Comparison of ENCODE assay signal across 10 cellular contexts in the genomic region with DNA sequence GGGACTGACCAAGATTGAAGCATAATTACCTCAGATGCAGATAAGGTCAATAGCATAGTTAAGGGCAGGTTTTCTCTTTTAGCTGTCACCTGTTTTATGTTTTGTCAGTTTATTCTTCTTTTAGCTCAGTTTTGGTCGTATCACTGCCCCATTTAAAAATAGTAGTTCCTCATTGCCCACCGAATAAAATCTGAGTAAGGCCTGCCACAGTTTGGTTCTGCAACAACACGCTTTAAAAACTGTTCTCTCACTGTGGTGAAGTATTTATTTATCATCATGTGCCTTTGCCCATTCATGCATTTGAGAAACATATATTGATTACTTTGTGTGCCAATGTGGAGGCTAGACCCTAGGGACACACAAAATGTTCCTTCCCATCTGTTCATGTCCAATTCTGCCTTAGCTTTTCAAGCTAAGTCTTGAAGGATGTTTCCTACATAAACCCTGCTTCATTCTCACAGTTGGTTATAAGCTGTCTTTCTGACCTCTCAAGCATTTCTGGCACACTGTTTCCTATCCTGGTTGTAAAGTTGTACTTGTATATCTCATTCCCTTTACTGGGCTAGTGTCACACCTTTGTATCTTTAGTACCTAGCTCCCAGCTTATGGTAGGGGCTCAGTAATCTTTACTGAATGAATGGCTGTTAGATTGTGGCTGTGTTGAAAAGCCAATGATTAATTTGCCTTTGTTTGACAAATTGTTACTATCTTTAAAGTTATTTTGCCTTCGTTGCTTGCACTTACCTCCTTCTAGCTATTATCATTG. TPM values are rescaled to one million over a fixed set of nuclear protein-coding genes. Genes with fewer than 3 reads are reported as not detected.
DNase-seq lines count a peak whose midpoint lies in the region; FAIRE-seq and TF ChIP-seq lines count a peak whose summit lies in the region.
"Had no signal": no experiment of that assay in that cellular context is flagged by ENCODE, and none has a peak within 500 bp of the region (broad histone marks: within the 10 kb centered on the region; RNA-seq: fewer than 3 reads in every experiment).

No MANE protein-coding gene starts in this region.

- no peaks in the 10 kb centered on the region for H3K36me3 Mint-ChIP-seq in osteocyte (ENCODE audit: unreplicated experiment)

- H3K36me3 ChIP-seq in colonic mucosa, result no peaks in the 10 kb centered on the region
- H3K36me3 ChIP-seq: gastrocnemius medialis had no signal

- no peak for TF ChIP-seq CTCF in colonic mucosa (IDR thresholded peaks at IDR 0.05)
- TF ChIP-seq CTCF in osteocyte (IDR thresholded peaks at IDR 0.05), result no peak

- DNase-seq in GM12892 (ENCODE audit: insufficient read length), result no peak
- DNase-seq in NCI-H2171 (lab: John Stamatoyannopoulos, UW), result peak; percentile 58
- no peak for DNase-seq in colonic mucosa
- no peak for DNase-seq in osteocyte (ENCODE audit: extremely low spot score, unreplicated experiment)
- no peak for DNase-seq in NCI-H526 treated with DMSO at 0.1 percent for 48 hours (lab: John Stamatoyannopoulos, UW)
- DNase-seq in HuH-7 (ENCODE audit: low spot score), result no peak
- no peak for DNase-seq in kidney glomerular epithelial cell (lab: John Stamatoyannopoulos, UW)
- no peak for DNase-seq in HT-29 (ENCODE audit: low spot score)

- peak; percentile 73 for FAIRE-seq in GM12892 (lab: Jason Lieb, UNC)
- FAIRE-seq: H1 had no signal

- no peaks in the 10 kb centered on the region for H3K27me3 Mint-ChIP-seq in osteocyte (ENCODE audit: unreplicated experiment)

- H3K4me3 ChIP-seq in colonic mucosa, result no peak overlapping the region
- H3K4me3 ChIP-seq: gastrocnemius medialis had no signal

- no peaks in the 10 kb centered on the region for H3K9me3 ChIP-seq in colonic mucosa
- H3K9me3 ChIP-seq: gastrocnemius medialis had no signal

- no peak for TF ChIP-seq POLR2A in GM12892 (IDR thresholded peaks at IDR 0.05; ENCODE audit: low read depth, low read length)

- H3K27ac Mint-ChIP-seq in osteocyte (ENCODE audit: unreplicated experiment), result peak overlapping the region; percentile 84

- H3K4me1 ChIP-seq in colonic mucosa, result peaks cover 12% of the 10 kb centered on the region

- intact Hi-C loops in colonic mucosa (cut with DNase I), result no loop called here

- H3K4me3 Mint-ChIP-seq in osteocyte (ENCODE audit: unreplicated experiment), result peak overlapping the region; percentile 22

- peak overlapping the region in 1 of 2 donors; percentile 36 for H3K9ac ChIP-seq in colonic mucosa (ENCODE audit: low read depth in 2 of 2, low read length in 2 of 2)

- peak overlapping the region; percentile 45 for H3K27ac ChIP-seq in colonic mucosa

- H3K9me3 Mint-ChIP-seq in osteocyte (ENCODE audit: unreplicated experiment), result peaks cover 4% of the 10 kb centered on the region

- peaks cover 80% of the 10 kb centered on the region for H3K4me1 Mint-ChIP-seq in osteocyte (ENCODE audit: unreplicated experiment)

- H3K27me3 ChIP-seq in colonic mucosa, result no peaks in the 10 kb centered on the region
- H3K27me3 ChIP-seq: gastrocnemius medialis had no signal

RNA-seq across cellular contexts. Expression of gene AKAP13, which starts 23.9 kb away (rescaled TPM):
- 49.4 TPM for polyA plus RNA-seq in GM12892 (2012; ENCODE audit: missing spikeins)
- total RNA-seq in colonic mucosa (100 to 1,000 TPM in 1 of 2 donors, 10 to 100 TPM in 1; 87.3 to 106 TPM), osteocyte (146 and 161 TPM in 2 replicates)
- 90.3 and 108 TPM in 2 replicates for total RNA-seq in HT-29 (2014; rRNA removed; shearing (Covaris generic))
